ENCODE assay signal across 1 cellular context in genomic region chr16:55643161-55643970, GRCh38.
TF ChIP-seq lines count a peak whose summit lies in the region.

No MANE protein-coding gene starts in this region.

TF ChIP-seq in HepG2, 621 proteins besides CTCF, POLR2A, EP300 and RAD21 (continued from another document and continues in another):
- peak; percentile 61; the same call in 1 of the 2 replicates for TF ChIP-seq ZNF318 (CRISPR knock-in tag; IDR thresholded peaks at IDR 0.05)
- TF ChIP-seq FOXO1 (CRISPR knock-in tag; IDR thresholded peaks at IDR 0.05) = 0 out of 2 replicates have a peak, but pooled peaks have one; percentile 12
- TF ChIP-seq ZFY (CRISPR knock-in tag; IDR thresholded peaks at IDR 0.05) = peak; percentile 49; the same call in 1 of the 2 replicates
- no peak for TF ChIP-seq ZNF343 (CRISPR knock-in tag; IDR thresholded peaks at IDR 0.05)
- peak; percentile 52; the same call in 1 of the 2 replicates for TF ChIP-seq KDM2A (CRISPR knock-in tag; IDR thresholded peaks at IDR 0.05; ENCODE audit: borderline replicate concordance, low read depth)
- 0 out of 2 replicates have a peak, but pooled peaks have one; percentile 19 for TF ChIP-seq CBX5 (CRISPR knock-in tag; IDR thresholded peaks at IDR 0.05; ENCODE audit: borderline replicate concordance)
- TF ChIP-seq MYNN (CRISPR knock-in tag; IDR thresholded peaks at IDR 0.05; ENCODE audit: low read depth) = no peak
- TF ChIP-seq, protein P1, sequence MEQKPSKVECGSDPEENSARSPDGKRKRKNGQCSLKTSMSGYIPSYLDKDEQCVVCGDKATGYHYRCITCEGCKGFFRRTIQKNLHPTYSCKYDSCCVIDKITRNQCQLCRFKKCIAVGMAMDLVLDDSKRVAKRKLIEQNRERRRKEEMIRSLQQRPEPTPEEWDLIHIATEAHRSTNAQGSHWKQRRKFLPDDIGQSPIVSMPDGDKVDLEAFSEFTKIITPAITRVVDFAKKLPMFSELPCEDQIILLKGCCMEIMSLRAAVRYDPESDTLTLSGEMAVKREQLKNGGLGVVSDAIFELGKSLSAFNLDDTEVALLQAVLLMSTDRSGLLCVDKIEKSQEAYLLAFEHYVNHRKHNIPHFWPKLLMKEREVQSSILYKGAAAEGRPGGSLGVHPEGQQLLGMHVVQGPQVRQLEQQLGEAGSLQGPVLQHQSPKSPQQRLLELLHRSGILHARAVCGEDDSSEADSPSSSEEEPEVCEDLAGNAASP (CRISPR knock-in tag; IDR thresholded peaks at IDR 0.05; ENCODE audit: borderline replicate concordance) = 0 out of 2 replicates have a peak, but pooled peaks have one; percentile 38
- peak; percentile 44; the same call in 1 of the 2 replicates for TF ChIP-seq KDM5B (CRISPR knock-in tag; IDR thresholded peaks at IDR 0.05; ENCODE audit: borderline replicate concordance)
- TF ChIP-seq, protein P2, sequence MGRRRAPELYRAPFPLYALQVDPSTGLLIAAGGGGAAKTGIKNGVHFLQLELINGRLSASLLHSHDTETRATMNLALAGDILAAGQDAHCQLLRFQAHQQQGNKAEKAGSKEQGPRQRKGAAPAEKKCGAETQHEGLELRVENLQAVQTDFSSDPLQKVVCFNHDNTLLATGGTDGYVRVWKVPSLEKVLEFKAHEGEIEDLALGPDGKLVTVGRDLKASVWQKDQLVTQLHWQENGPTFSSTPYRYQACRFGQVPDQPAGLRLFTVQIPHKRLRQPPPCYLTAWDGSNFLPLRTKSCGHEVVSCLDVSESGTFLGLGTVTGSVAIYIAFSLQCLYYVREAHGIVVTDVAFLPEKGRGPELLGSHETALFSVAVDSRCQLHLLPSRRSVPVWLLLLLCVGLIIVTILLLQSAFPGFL (CRISPR knock-in tag; IDR thresholded peaks at IDR 0.05) = no peak
- TF ChIP-seq ZFX (CRISPR knock-in tag; IDR thresholded peaks at IDR 0.05; ENCODE audit: low read depth) = peak; percentile 74
- peak; percentile 50 for TF ChIP-seq SALL1 (CRISPR knock-in tag; IDR thresholded peaks at IDR 0.05)
- TF ChIP-seq, protein P3, sequence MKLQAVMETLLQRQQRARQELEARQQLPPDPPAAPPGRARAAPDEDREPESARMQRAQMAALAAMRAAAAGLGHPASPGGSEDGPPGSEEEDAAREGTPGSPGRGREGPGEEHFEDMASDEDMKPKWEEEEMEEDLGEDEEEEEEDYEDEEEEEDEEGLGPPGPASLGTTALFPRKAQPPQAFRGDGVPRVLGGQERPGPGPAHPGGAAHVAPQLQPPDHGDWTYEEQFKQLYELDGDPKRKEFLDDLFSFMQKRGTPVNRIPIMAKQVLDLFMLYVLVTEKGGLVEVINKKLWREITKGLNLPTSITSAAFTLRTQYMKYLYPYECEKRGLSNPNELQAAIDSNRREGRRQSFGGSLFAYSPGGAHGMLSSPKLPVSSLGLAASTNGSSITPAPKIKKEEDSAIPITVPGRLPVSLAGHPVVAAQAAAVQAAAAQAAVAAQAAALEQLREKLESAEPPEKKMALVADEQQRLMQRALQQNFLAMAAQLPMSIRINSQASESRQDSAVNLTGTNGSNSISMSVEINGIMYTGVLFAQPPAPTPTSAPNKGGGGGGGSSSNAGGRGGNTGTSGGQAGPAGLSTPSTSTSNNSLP (IDR thresholded peaks at IDR 0.05; ENCODE audit: low read depth, low read length) = no peak
- TF ChIP-seq TCF12 (IDR thresholded peaks at IDR 0.05) = no peak
- TF ChIP-seq TCF12 (CRISPR knock-in tag; IDR thresholded peaks at IDR 0.05) = no peak
- peak; percentile 56 for TF ChIP-seq XRCC5 (optimal IDR thresholded peaks at IDR 0.05; ENCODE audit: low read length)
- TF ChIP-seq ZMYM4 (CRISPR knock-in tag; IDR thresholded peaks at IDR 0.05) = 0 out of 2 replicates have a peak, but pooled peaks have one; percentile 16
- no peak for TF ChIP-seq PHF8 (CRISPR knock-in tag; IDR thresholded peaks at IDR 0.05)
- peak; percentile 29; the same call in 1 of the 2 replicates for TF ChIP-seq FOSL2 (CRISPR knock-in tag; IDR thresholded peaks at IDR 0.05)
- TF ChIP-seq NFE2L2 (IDR thresholded peaks at IDR 0.05; ENCODE audit: low read length) = no peak
- TF ChIP-seq GATAD2A (CRISPR knock-in tag; IDR thresholded peaks at IDR 0.05) = peak; percentile 29; the same call in 1 of the 2 replicates
- peak; percentile 36; the same call in 1 of the 2 replicates for TF ChIP-seq RXRB (CRISPR knock-in tag; IDR thresholded peaks at IDR 0.05; ENCODE audit: borderline replicate concordance)
- TF ChIP-seq HHEX (CRISPR knock-in tag; IDR thresholded peaks at IDR 0.05) = no peak
- TF ChIP-seq MEF2D (CRISPR knock-in tag; IDR thresholded peaks at IDR 0.05) = no peak
- TF ChIP-seq SETDB1 (CRISPR knock-in tag; IDR thresholded peaks at IDR 0.05; ENCODE audit: borderline replicate concordance) = no peak
- TF ChIP-seq KDM1A (CRISPR knock-in tag; IDR thresholded peaks at IDR 0.05) = no peak
- no peak for TF ChIP-seq SKI (IDR thresholded peaks at IDR 0.05; ENCODE audit: partially characterized antibody)
- TF ChIP-seq, protein P4, sequence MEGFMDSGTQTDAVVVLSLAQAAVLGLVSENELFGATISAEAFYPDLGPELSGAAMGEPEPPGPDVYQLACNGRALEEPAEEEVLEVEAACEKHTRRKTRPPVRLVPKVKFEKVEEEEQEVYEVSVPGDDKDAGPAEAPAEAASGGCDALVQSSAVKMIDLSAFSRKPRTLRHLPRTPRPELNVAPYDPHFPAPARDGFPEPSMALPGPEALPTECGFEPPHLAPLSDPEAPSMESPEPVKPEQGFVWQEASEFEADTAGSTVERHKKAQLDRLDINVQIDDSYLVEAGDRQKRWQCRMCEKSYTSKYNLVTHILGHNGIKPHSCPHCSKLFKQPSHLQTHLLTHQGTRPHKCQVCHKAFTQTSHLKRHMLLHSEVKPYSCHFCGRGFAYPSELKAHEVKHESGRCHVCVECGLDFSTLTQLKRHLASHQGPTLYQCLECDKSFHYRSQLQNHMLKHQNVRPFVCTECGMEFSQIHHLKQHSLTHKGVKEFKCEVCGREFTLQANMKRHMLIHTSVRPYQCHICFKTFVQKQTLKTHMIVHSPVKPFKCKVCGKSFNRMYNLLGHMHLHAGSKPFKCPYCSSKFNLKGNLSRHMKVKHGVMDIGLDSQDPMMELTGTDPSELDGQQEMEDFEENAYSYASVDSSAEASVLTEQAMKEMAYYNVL (CRISPR knock-in tag; IDR thresholded peaks at IDR 0.05; ENCODE audit: borderline replicate concordance) = 0 out of 2 replicates have a peak, but pooled peaks have one; percentile 15
- peak; percentile 37; the same call in 1 of the 2 replicates for TF ChIP-seq IRF2 (CRISPR knock-in tag; IDR thresholded peaks at IDR 0.05)
- peak; percentile 88 for TF ChIP-seq SMC3 (IDR thresholded peaks at IDR 0.05; ENCODE audit: low read length)
- no peak for TF ChIP-seq SOX6 (IDR thresholded peaks at IDR 0.05)
- 0 out of 2 replicates have a peak, but pooled peaks have one; percentile 11 for TF ChIP-seq SOX6 (CRISPR knock-in tag; IDR thresholded peaks at IDR 0.05)
- TF ChIP-seq SSRP1 (CRISPR knock-in tag; IDR thresholded peaks at IDR 0.05) = no peak
- 0 out of 2 replicates have a peak, but pooled peaks have one; percentile 39 for TF ChIP-seq ARID5B (CRISPR knock-in tag; IDR thresholded peaks at IDR 0.05)
- TF ChIP-seq, protein P5, sequence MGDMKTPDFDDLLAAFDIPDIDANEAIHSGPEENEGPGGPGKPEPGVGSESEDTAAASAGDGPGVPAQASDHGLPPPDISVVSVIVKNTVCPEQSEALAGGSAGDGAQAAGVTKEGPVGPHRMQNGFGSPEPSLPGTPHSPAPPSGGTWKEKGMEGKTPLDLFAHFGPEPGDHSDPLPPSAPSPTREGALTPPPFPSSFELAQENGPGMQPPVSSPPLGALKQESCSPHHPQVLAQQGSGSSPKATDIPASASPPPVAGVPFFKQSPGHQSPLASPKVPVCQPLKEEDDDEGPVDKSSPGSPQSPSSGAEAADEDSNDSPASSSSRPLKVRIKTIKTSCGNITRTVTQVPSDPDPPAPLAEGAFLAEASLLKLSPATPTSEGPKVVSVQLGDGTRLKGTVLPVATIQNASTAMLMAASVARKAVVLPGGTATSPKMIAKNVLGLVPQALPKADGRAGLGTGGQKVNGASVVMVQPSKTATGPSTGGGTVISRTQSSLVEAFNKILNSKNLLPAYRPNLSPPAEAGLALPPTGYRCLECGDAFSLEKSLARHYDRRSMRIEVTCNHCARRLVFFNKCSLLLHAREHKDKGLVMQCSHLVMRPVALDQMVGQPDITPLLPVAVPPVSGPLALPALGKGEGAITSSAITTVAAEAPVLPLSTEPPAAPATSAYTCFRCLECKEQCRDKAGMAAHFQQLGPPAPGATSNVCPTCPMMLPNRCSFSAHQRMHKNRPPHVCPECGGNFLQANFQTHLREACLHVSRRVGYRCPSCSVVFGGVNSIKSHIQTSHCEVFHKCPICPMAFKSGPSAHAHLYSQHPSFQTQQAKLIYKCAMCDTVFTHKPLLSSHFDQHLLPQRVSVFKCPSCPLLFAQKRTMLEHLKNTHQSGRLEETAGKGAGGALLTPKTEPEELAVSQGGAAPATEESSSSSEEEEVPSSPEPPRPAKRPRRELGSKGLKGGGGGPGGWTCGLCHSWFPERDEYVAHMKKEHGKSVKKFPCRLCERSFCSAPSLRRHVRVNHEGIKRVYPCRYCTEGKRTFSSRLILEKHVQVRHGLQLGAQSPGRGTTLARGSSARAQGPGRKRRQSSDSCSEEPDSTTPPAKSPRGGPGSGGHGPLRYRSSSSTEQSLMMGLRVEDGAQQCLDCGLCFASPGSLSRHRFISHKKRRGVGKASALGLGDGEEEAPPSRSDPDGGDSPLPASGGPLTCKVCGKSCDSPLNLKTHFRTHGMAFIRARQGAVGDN (CRISPR knock-in tag; IDR thresholded peaks at IDR 0.05) = peak; percentile 51
- TF ChIP-seq FOXA3 (CRISPR knock-in tag; IDR thresholded peaks at IDR 0.05) = peak; percentile 31; the same call in 1 of the 2 replicates
